Comparison of ENCODE assay signal across 1 cellular context in genomic region chr2:9326975-9327374, GRCh38.
TF ChIP-seq lines count a peak whose summit lies in the region.

No MANE protein-coding gene starts in this region.

TF ChIP-seq in H1, 55 proteins besides CTCF, POLR2A, EP300 and RAD21 (continued from another document):
- TF ChIP-seq BACH1 (IDR thresholded peaks at IDR 0.05; ENCODE audit: low read length) (peak; percentile 96), HDAC6 (IDR thresholded peaks at IDR 0.05; ENCODE audit: low read depth, low read length) (no peak), ATF2 (IDR thresholded peaks at IDR 0.05; ENCODE audit: low read length) (no peak), EZH2 (IDR thresholded peaks at IDR 0.05; ENCODE audit: low read depth, low read length, severe bottlenecking) (no peak), TCF12 (IDR thresholded peaks at IDR 0.05; ENCODE audit: low read depth, low read length) (no peak), KDM5A (IDR thresholded peaks at IDR 0.05; ENCODE audit: low read length) (no peak)
TF ChIP-seq in H1: peak in this region for 3.
